Comparison of ENCODE assay signal across 19 cellular contexts in the genomic region with DNA sequence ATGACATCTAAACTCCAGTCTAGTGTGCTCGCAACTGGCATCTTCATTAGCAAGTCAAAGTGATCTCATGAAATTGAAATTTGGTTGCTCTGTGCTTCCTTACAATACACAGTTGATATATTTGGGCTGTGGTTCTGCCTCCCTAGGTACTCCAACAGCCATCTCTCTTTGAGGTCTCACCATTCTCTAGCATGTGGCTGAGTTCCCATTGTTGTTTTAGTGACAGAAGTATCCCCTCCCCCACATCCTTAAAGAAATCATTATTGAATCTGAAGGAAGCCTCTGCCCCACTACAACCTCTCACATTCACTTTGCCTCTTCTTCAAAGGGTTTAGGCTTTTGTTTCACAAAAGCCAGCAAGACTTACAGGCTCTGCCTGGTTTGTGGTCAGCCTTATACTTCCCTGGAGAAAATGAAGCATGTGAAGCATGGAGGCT.
A peak's percentile ranks its signal among the peaks of the same experiment; 100 is the strongest.
DNase-seq lines count a peak whose midpoint lies in the region; ATAC-seq and TF ChIP-seq lines count a peak whose summit lies in the region.
"Had no signal": no experiment of that assay in that cellular context is flagged by ENCODE, and none has a peak within 500 bp of the region (broad histone marks: within the 10 kb centered on the region; RNA-seq: fewer than 3 reads in every experiment).

No MANE protein-coding gene starts in this region.

- intact Hi-C loops in left ventricle myocardium inferior (cut with micrococcal nuclease) = no loop called here
- intact Hi-C loops in right cardiac atrium (cut with DNase I) = no loop called here

- H3K27me3 ChIP-seq in left ventricle myocardium inferior (ENCODE audit: low read depth) (no peaks in the 10 kb centered on the region), right cardiac atrium (ENCODE audit: control insufficient read depth, insufficient read depth) (no peaks in the 10 kb centered on the region)
- H3K27me3 ChIP-seq: hepatocyte, thyroid gland had no signal

- H3K27ac ChIP-seq in left ventricle myocardium inferior (replicated peaks) = peak overlapping the region; percentile 4
- no peak overlapping the region for H3K27ac ChIP-seq in right cardiac atrium (ENCODE audit: low read length)
- H3K27ac ChIP-seq: hepatocyte, HL-60, thyroid gland had no signal

- ATAC-seq in right cardiac atrium = no peak
- ATAC-seq in HG02588 (IDR thresholded peaks at IDR 0.05; ENCODE audit: unreplicated experiment) = no peak
- no peak for ATAC-seq in activated CD4-positive, CD25-positive, alpha-beta regulatory T cell treated with anti-CD3 and anti-CD28 coated beads, Interleukin-2, amount 50 U/mL, for 24 hours
- ATAC-seq: stimulated activated naive B cell treated with anti-CD40 and anti-IgM and Interleukin-4, amounts not matched to agents 10 μg/mL and 1 μg/mL and 100 μg/mL, for 72 hours had no signal

- no peaks in the 10 kb centered on the region for H3K9me3 ChIP-seq in left ventricle myocardium inferior (replicated peaks)
- H3K9me3 ChIP-seq in right cardiac atrium (ENCODE audit: control insufficient read depth, low read length) = no peaks in the 10 kb centered on the region
- H3K9me3 ChIP-seq: thyroid gland had no signal

- DNase-seq in left ventricle myocardium inferior (no peak), right cardiac atrium (no peak), OCI-M1 (lab: John Stamatoyannopoulos, UW) (peak; percentile 39), fibroblast of peridontal ligament (ENCODE audit: extremely low read depth) (peak; percentile 70), NCI-H1930 (lab: John Stamatoyannopoulos, UW) (no peak), SIG-M5 treated with dmso at 0.1 percent for 504 hours (lab: John Stamatoyannopoulos, UW; ENCODE audit: unreplicated experiment) (no peak)
- DNase-seq: activated CD4-positive, alpha-beta T cell treated with anti-CD3 and anti-CD28 coated beads, Interleukin-2, amount 10 ng/mL, durations not matched to agents 24 days and 14 days; activated CD8-positive, alpha-beta memory T cell treated with anti-CD3 and anti-CD28 coated beads, Interleukin-2, amount 50 U/mL, for 4 hours; activated effector memory CD4-positive, alpha-beta T cell treated with anti-CD3 and anti-CD28 coated beads, Interleukin-2, amount 50 U/mL, for 16 hours; CD4-positive, alpha-beta T cell; KBM-7; midbrain; NCI-H774; stimulated activated naive B cell treated with anti-CD40 and anti-IgM and Interleukin-4, amounts not matched to agents 10 μg/mL and 1 μg/mL and 100 μg/mL, for 72 hours; thyroid gland had no signal

- no peak for TF ChIP-seq CTCF in left ventricle myocardium inferior (IDR thresholded peaks at IDR 0.05; ENCODE audit: borderline replicate concordance)

- no peaks in the 10 kb centered on the region for H3K36me3 ChIP-seq in left ventricle myocardium inferior
- H3K36me3 ChIP-seq: thyroid gland had no signal

- H3K4me3 ChIP-seq in left ventricle myocardium inferior (no peak overlapping the region), right cardiac atrium (ENCODE audit: low read length) (no peak overlapping the region)
- H3K4me3 ChIP-seq: hepatocyte, thyroid gland had no signal

- 55% methylated on average over 1 of the region's 1 CpG for WGBS in right cardiac atrium

- H3K4me1 ChIP-seq in left ventricle myocardium inferior (peaks cover 22% of the 10 kb centered on the region), right cardiac atrium (ENCODE audit: control insufficient read depth, insufficient read depth, low read length) (no peaks in the 10 kb centered on the region)
- H3K4me1 ChIP-seq: thyroid gland had no signal

Comparison
In these comparisons a context has a peak if more than half of its experiments do, and no peak if none do; other contexts are left out.
1. DNase-seq: peak in OCI-M1 (single experiment) and fibroblast of peridontal ligament (single experiment); none in left ventricle myocardium inferior (single experiment), right cardiac atrium (0 of 3), NCI-H1930 (0 of 2) and SIG-M5 treated with dmso at 0.1 percent for 504 hours (single experiment).